Comparison of ENCODE assay signal across 26 cellular contexts in genomic region chr1:69827732-69828131, GRCh38.
"Had no signal": no experiment of that assay in that cellular context is flagged by ENCODE, and none has a peak within 500 bp of the region (broad histone marks: within the 10 kb centered on the region; RNA-seq: fewer than 3 reads in every experiment).

No MANE protein-coding gene starts in this region.

- ATAC-seq: left colon; left lung; lower lobe of right lung; naive thymus-derived CD8-positive, alpha-beta T cell; pancreas; right cardiac atrium; stimulated activated effector memory CD8-positive, alpha-beta T cell treated with anti-CD3 and anti-CD28 coated beads, Interleukin-12 subunit alpha, Interleukin-12 subunit beta, amount 100 ng/mL, for 72 hours; stimulated activated naive CD8-positive, alpha-beta T cell treated with anti-CD3 and anti-CD28 coated beads, Interleukin-15, amount 100 ng/mL, for 72 hours had no signal

- H3K4me1 ChIP-seq: left lung, lower lobe of right lung, pancreas, prostate gland, sigmoid colon, spleen, tibial nerve, uterus had no signal

- DNase-seq: hypothalamus; immature natural killer cell; kidney; left colon; left lung; lower lobe of right lung; mammary epithelial cell; mesenchymal stem cell; naive thymus-derived CD8-positive, alpha-beta T cell; nucleus accumbens; pancreas; posterior cingulate gyrus; retina; right cardiac atrium; sigmoid colon; small intestine; spleen; stimulated activated CD4-positive, alpha-beta T cell treated with anti-CD3 and anti-CD28 coated beads, Interleukin-4, amount 100 ng/mL, for 24 hours; stimulated activated naive CD4-positive, alpha-beta T cell treated with Interleukin-2 at 50 U/mL for 16 hours; stimulated activated naive CD8-positive, alpha-beta T cell treated with anti-CD3 and anti-CD28 coated beads, Interleukin-15, amount 100 ng/mL, for 72 hours; substantia nigra; uterus had no signal

- FAIRE-seq: islet of Langerhans, kidney, pancreas had no signal

- H3K9me3 ChIP-seq: left lung, lower lobe of right lung, pancreas, prostate gland, sigmoid colon, spleen, tibial nerve, uterus had no signal

- H3K4me3 ChIP-seq: left lung, lower lobe of right lung, pancreas, prostate gland, sigmoid colon, spleen, tibial nerve, uterus had no signal

- H3K27me3 ChIP-seq: left lung, pancreas, sigmoid colon, spleen, tibial nerve, uterus had no signal

- H3K36me3 ChIP-seq: left lung, lower lobe of right lung, pancreas, prostate gland, sigmoid colon, spleen, tibial nerve, uterus had no signal

- H3K27ac ChIP-seq: left lung, lower lobe of right lung, pancreas, prostate gland, sigmoid colon, spleen, tibial nerve, uterus had no signal
